9 cellular contexts compared by ENCODE assay signal in the genomic region with DNA sequence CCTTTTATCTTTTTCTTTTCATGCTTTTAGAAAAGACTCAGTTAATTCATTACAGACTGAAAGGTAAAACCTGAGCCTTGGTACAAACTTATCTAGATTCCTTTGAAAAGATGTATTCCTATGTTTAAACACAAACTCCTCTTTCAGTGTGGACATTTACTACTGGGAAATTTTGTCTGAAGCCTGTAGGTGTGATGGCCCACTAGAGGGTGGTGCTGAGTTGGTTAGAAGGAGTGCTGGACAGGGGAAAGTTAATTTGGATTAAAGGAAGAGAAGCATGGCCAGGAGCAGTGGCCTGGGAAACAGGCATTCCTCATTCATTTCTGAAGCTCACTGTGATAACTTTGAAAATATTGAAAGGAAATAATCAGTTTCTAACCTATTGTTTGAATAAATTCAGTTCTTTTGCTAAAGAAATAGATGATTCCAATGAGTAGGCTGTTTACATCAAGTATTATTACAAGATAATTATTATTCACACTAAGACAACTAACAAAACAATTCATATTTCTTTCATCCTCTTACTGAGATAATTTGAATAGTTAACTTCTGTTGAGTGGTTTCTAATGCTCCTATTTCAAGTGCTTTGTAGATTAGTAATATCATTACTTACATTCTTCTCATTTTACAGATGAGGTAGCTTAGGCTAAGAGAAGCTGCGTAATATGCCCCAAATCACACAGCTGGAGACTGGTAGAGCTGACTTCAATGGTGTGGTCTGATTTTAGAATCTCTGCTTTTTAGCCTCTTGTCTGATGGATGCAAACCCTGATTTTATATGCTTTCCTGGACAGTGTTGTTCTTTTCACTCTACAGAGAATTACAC.
A peak's percentile ranks its signal among the peaks of the same experiment; 100 is the strongest.
DNase-seq lines count a peak whose midpoint lies in the region; ATAC-seq, FAIRE-seq and TF ChIP-seq lines count a peak whose summit lies in the region.
"Had no signal": no experiment of that assay in that cellular context is flagged by ENCODE, and none has a peak within 500 bp of the region (broad histone marks: within the 10 kb centered on the region; RNA-seq: fewer than 3 reads in every experiment).

No MANE protein-coding gene starts in this region.

- peak; percentile 15 for DNase-seq in stimulated activated CD4-positive, alpha-beta T cell treated with anti-CD3 and anti-CD28 coated beads, Interleukin-15, amount 100 ng/mL, for 24 hours
- DNase-seq in stimulated activated CD4-positive, alpha-beta T cell treated with anti-CD3 and anti-CD28 coated beads, Interleukin-4, amount 100 ng/mL, for 24 hours, result no peak
- DNase-seq in HEK293T (ENCODE audit: extremely low spot score) (peak; percentile 54), NCI-H1694 (lab: John Stamatoyannopoulos, UW) (peak; percentile 10), astrocyte of the hippocampus (ENCODE audit: low read depth, low spot score) (peak; percentile 78), upper lobe of right lung (no peak), GM19238 (ENCODE audit: insufficient read length, low spot score) (no peak)
- DNase-seq: upper lobe of left lung had no signal

- intact Hi-C loops in upper lobe of right lung (cut with DNase I), result no loop called here

- no peak overlapping the region for H3K27ac ChIP-seq in upper lobe of right lung
- H3K27ac ChIP-seq: upper lobe of left lung had no signal

- no peaks in the 10 kb centered on the region for H3K36me3 ChIP-seq in upper lobe of right lung
- H3K36me3 ChIP-seq: upper lobe of left lung had no signal

- H3K4me3 ChIP-seq in upper lobe of right lung, result no peak overlapping the region
- H3K4me3 ChIP-seq: upper lobe of left lung had no signal

- CTCF ChIA-PET in HEK293T (lab: Yijun Ruan, JAX), result no interaction called here

- peak; percentile 58 for TF ChIP-seq CTCF in upper lobe of right lung (IDR thresholded peaks at IDR 0.05)

- no peaks in the 10 kb centered on the region for H3K27me3 ChIP-seq in upper lobe of right lung
- H3K27me3 ChIP-seq: upper lobe of left lung had no signal

- H3K4me1 ChIP-seq in upper lobe of right lung, result no peaks in the 10 kb centered on the region
- H3K4me1 ChIP-seq: upper lobe of left lung had no signal

- no peaks in the 10 kb centered on the region for H3K9me3 ChIP-seq in upper lobe of right lung
- H3K9me3 ChIP-seq: upper lobe of left lung had no signal

- ATAC-seq in upper lobe of right lung, result peak; percentile 74

- POLR2A ChIA-PET in HEK293T (lab: Yijun Ruan, JAX), result no interaction called here

- FAIRE-seq in islet of Langerhans (lab: Jason Lieb, UNC), result peak; percentile 27

TF ChIP-seq in HEK293T, 16 proteins besides CTCF, POLR2A, EP300 and RAD21:
- TF ChIP-seq ZNF384 (IDR thresholded peaks at IDR 0.05) (no peak), FOXM1 (IDR thresholded peaks at IDR 0.05; ENCODE audit: borderline replicate concordance) (no peak), ARNT (IDR thresholded peaks at IDR 0.05) (no peak), NFRKB (IDR thresholded peaks at IDR 0.05) (no peak), LEF1 (IDR thresholded peaks at IDR 0.05; ENCODE audit: borderline replicate concordance) (no peak)

Comparison
In these comparisons a context has a peak if more than half of its experiments do, and no peak if none do; other contexts are left out.
1. DNase-seq: peak in stimulated activated CD4-positive, alpha-beta T cell treated with anti-CD3 and anti-CD28 coated beads, Interleukin-15, amount 100 ng/mL, for 24 hours (single experiment), HEK293T (single experiment), NCI-H1694 (single experiment) and astrocyte of the hippocampus (single experiment); none in stimulated activated CD4-positive, alpha-beta T cell treated with anti-CD3 and anti-CD28 coated beads, Interleukin-4, amount 100 ng/mL, for 24 hours (single experiment), upper lobe of right lung (single experiment) and GM19238 (single experiment).